In genomic region chr20:59939052-59939878, GRCh38 we compare ENCODE assay signal across 8 cellular contexts. TPM values are rescaled to one million over a fixed set of nuclear protein-coding genes. Genes with fewer than 3 reads are reported as not detected.
DNase-seq lines count a peak whose midpoint lies in the region; ATAC-seq and TF ChIP-seq lines count a peak whose summit lies in the region.

No MANE protein-coding gene starts in this region.

- CTCF ChIA-PET in A673 (lab: Charles Lee): no interaction called here

- H3K9ac ChIP-seq in H9 (ENCODE audit: extremely low read depth, insufficient read length, low read length): no peak overlapping the region

- no TSS peak for BruUV-seq in A673 (replicated peaks; lab: Mats Ljungman, UMichigan)

- H3K27me3 Mint-ChIP-seq in H9 (ENCODE audit: low read depth): peaks cover 37% of the 10 kb centered on the region

- no peak overlapping the region for H4K5ac ChIP-seq in H9 (ENCODE audit: insufficient read length, low read depth, low read length)

- H3K27me3 ChIP-seq in A673 (replicated peaks; ENCODE audit: insufficient read depth, low read depth, low read length, poor library complexity) (no peaks in the 10 kb centered on the region), H9 (ENCODE audit: insufficient read depth, low read length) (peaks cover 8% of the 10 kb centered on the region; the same call in 1 of the 2 replicates), gastroesophageal sphincter (no peaks in the 10 kb centered on the region)

- peak overlapping the region; percentile 94 for H3K27ac ChIP-seq in A673 (ENCODE audit: low read depth, low read length, poor library complexity, severe bottlenecking)
- no peak overlapping the region for H3K27ac ChIP-seq in H9 (ENCODE audit: insufficient read length, low read depth, low read length)
- peak overlapping the region; percentile 77 to 97 (median 94) for H3K27ac ChIP-seq in gastroesophageal sphincter

- peaks cover 6% of the 10 kb centered on the region in 2 experiments; a peak in 3 of 5 replicates for H3K9me3 Mint-ChIP-seq in H9

- H2BK120ac ChIP-seq in H9 (ENCODE audit: low read depth, low read length, poor library complexity, severe bottlenecking): no peak overlapping the region

- no peak overlapping the region for H3K56ac ChIP-seq in H9 (ENCODE audit: insufficient read length, low read depth, low read length)

- intact Hi-C loops in A673 (cut with micrococcal nuclease; ENCODE audit: unreplicated experiment): no loop called here
- intact Hi-C loops in posterior vena cava (cut with DNase I): no loop called here

- H2BK20ac ChIP-seq in H9 (ENCODE audit: low read depth, low read length, poor library complexity, severe bottlenecking): no peak overlapping the region

- H3K14ac ChIP-seq in H9 (ENCODE audit: insufficient read depth, low read length): peak overlapping the region; percentile 63

- H3K23me2 ChIP-seq in H9 (ENCODE audit: insufficient read length, low read depth, low read length, poor library complexity, severe bottlenecking): peaks cover 5% of the 10 kb centered on the region

- TF ChIP-seq POLR2A in gastroesophageal sphincter (IDR thresholded peaks at IDR 0.05): no peak

- no peak overlapping the region for H3K4ac ChIP-seq in H9 (ENCODE audit: low read depth, low read length)

- H3K9me3 ChIP-seq in A673 (ENCODE audit: low read depth, low read length, poor library complexity, severe bottlenecking) (no peaks in the 10 kb centered on the region), H9 (ENCODE audit: control insufficient read depth, low read depth, low read length) (no peaks in the 10 kb centered on the region), gastroesophageal sphincter (no peaks in the 10 kb centered on the region)

- peaks cover 8 to 10% of the 10 kb centered on the region in 2 experiments for H3K4me1 Mint-ChIP-seq in H9

- peak overlapping the region; percentile 67 for H3K4me2 ChIP-seq in H9 (ENCODE audit: insufficient read depth, insufficient read length, low read length)

- peak overlapping the region; percentile 84 to 85; a peak in 4 of 5 replicates for H3K4me3 Mint-ChIP-seq in H9

- H3K18ac ChIP-seq in H9 (ENCODE audit: insufficient read length, low read depth, low read length): peak overlapping the region; percentile 13

- H3K36me3 ChIP-seq in A673 (ENCODE audit: insufficient read depth, low read length, poor library complexity, severe bottlenecking): peaks cover 22% of the 10 kb centered on the region
- peaks cover 0 to 14% of the 10 kb centered on the region in 2 donors for H3K36me3 ChIP-seq in gastroesophageal sphincter

- TF ChIP-seq EP300 in gastroesophageal sphincter (IDR thresholded peaks at IDR 0.05): no peak

- H3K79me2 ChIP-seq in H9 (ENCODE audit: insufficient read depth, low read length): no peaks in the 10 kb centered on the region

- TF ChIP-seq CTCF in A673 (conservative IDR thresholded peaks at IDR 0.05; ENCODE audit: low read depth, low read length) (no peak), H9 (conservative IDR thresholded peaks at IDR 0.05) (no peak), WI38 (IDR thresholded peaks at IDR 0.05; ENCODE audit: low read depth, low read length) (no peak), gastroesophageal sphincter (IDR thresholded peaks at IDR 0.05) (no peak), GM10266 (IDR thresholded peaks at IDR 0.05; ENCODE audit: control insufficient read depth, insufficient read depth, low read depth, missing control alignments) (no peak)

- no peak overlapping the region for H2AFZ ChIP-seq in H9 (ENCODE audit: low read length)

- H4K20me1 ChIP-seq in H9 (ENCODE audit: control insufficient read depth, insufficient read depth, insufficient read length): no peaks in the 10 kb centered on the region

- H3K79me1 ChIP-seq in H9 (ENCODE audit: insufficient read depth, low read depth, low read length, poor library complexity, severe bottlenecking): no peaks in the 10 kb centered on the region

- no peak overlapping the region for H2BK15ac ChIP-seq in H9 (ENCODE audit: low read depth, low read length)

- no peak overlapping the region for H2BK5ac ChIP-seq in H9 (ENCODE audit: insufficient read length, low read length)

- no CpG with 5 or more reads among the region's 104 CpGs for WGBS in H9 (ENCODE audit: extremely low coverage, insufficient read length, low lambda C conversion rate)
- WGBS in gastroesophageal sphincter (ENCODE audit: low coverage in 1 of 2), 2 donors: 80% methylated on average over 30 of the region's 104 CpGs; no CpG with 5 or more reads in 1 of the 2 donors

- peak; percentile 16 for ATAC-seq in gastroesophageal sphincter

- no peak overlapping the region for H2BK12ac ChIP-seq in H9 (ENCODE audit: insufficient read length, low read depth, low read length)

- H3K36me3 Mint-ChIP-seq in H9 (ENCODE audit: insufficient read depth in 1 of 3, low read depth in 3 of 3): peaks cover 10 to 21% (median 18%) of the 10 kb centered on the region in 3 experiments

- DNase-seq in A673 (ENCODE audit: low spot score) (no peak), H9 (peak; percentile 56), posterior vena cava (ENCODE audit: low spot score) (peak; percentile 73), OCI-M2 (lab: John Stamatoyannopoulos, UW; ENCODE audit: unreplicated experiment) (no peak), GM10266 (ENCODE audit: extremely low spot score) (no peak)
- no peak for DNase-seq in stimulated activated naive CD4-positive, alpha-beta T cell treated with Interleukin-2 at 50 U/mL for 16 hours (lab: John Stamatoyannopoulos, UW)

- H3K4me3 ChIP-seq in A673 (ENCODE audit: low read depth, low read length, poor library complexity, severe bottlenecking): peak overlapping the region; percentile 83
- H3K4me3 ChIP-seq in WI38 (ENCODE audit: low read depth, low read length): peak overlapping the region; percentile 90
- H3K4me3 ChIP-seq in gastroesophageal sphincter: peak overlapping the region; percentile 55 to 73

- H3K27ac Mint-ChIP-seq in H9: no peak overlapping the region

- peaks cover 16% of the 10 kb centered on the region for H3K4me1 ChIP-seq in A673 (ENCODE audit: insufficient read depth, low read length, poor library complexity, severe bottlenecking)
- no peaks in the 10 kb centered on the region for H3K4me1 ChIP-seq in H9 (ENCODE audit: insufficient read depth, low read length)
- H3K4me1 ChIP-seq in gastroesophageal sphincter: peaks cover 0 to 73% (median 31%) of the 10 kb centered on the region in 3 donors

- no peak overlapping the region for H3T11ph ChIP-seq in H9 (ENCODE audit: low read length)

- no peak overlapping the region for H3K23ac ChIP-seq in H9 (ENCODE audit: insufficient read length, low read depth, low read length)

- H4K8ac ChIP-seq in H9 (replicated peaks; ENCODE audit: insufficient read length, low read depth, low read length): no peak overlapping the region

- POLR2A ChIA-PET in A673 (lab: Charles Lee; ENCODE audit: low non-redundant PET): interaction anchor here (0.6 kb wide), 2 partner anchors 130 to 934 kb away, joined by 3 read pairs; no protein-coding TSS in a partner anchor

- no peak overlapping the region for H4K91ac ChIP-seq in H9 (ENCODE audit: insufficient read length, low read depth, low read length)

- H2AK5ac ChIP-seq in H9 (ENCODE audit: insufficient read length, low read length): no peak overlapping the region

RNA-seq across cellular contexts. Expression of gene PPP1R3D, which starts 0.8 kb away (rescaled TPM):
- total RNA-seq in A673 (2021): 4.9 and 6.1 TPM in 2 replicates
- 3.1 and 3.2 TPM in 2 replicates for total RNA-seq in H9 (2021)
- total RNA-seq in gastroesophageal sphincter: 10 to 100 TPM in 2 of 4 donors, 1 to 10 TPM in 2; 6.8 to 18.9 (median 10.3) TPM
- total RNA-seq in posterior vena cava: 1 to 10 TPM; 7.2 to 9.2 TPM

RNA-seq across cellular contexts. Expression of gene FAM217B, which starts 0.9 kb away (rescaled TPM):
- total RNA-seq in A673 (2021): 26.6 and 27.9 TPM in 2 replicates
- total RNA-seq in H9 (2021): 22.8 and 24.5 TPM in 2 replicates
- total RNA-seq in gastroesophageal sphincter: 10 to 100 TPM in 3 of 4 donors, 1 to 10 TPM in 1; 8.1 to 22.6 (median 13.4) TPM
- total RNA-seq in posterior vena cava: 10 to 100 TPM in 1 of 2 donors, 1 to 10 TPM in 1; 8.2 to 11.2 TPM

RNA-seq across cellular contexts. Expression of gene SYCP2, which starts 5.8 kb away (rescaled TPM):
- total RNA-seq in A673 (2021): 0.37 and 0.88 TPM in 2 replicates
- total RNA-seq in H9 (2021): 0.70 and 0.94 TPM in 2 replicates
- 1 to 10 TPM in 3 of 4 donors, under 1 TPM in 1; 0.89 to 4.7 (median 2.0) TPM for total RNA-seq in gastroesophageal sphincter
- 1 to 10 TPM in 1 of 2 donors, under 1 TPM in 1; 0.97 to 3.1 TPM for total RNA-seq in posterior vena cava

RNA-seq across cellular contexts. Expression of gene CDH26, which starts 19.0 kb away (rescaled TPM):
- total RNA-seq in A673 (2021) (0.58 and 0.66 TPM in 2 replicates), H9 (2021) (0.79 and 0.97 TPM in 2 replicates), gastroesophageal sphincter (1 to 10 TPM in 1 of 4 donors, under 1 TPM in 3; 0.39 to 1.1 (median 0.78) TPM), posterior vena cava (1 to 10 TPM in 1 of 2 donors, under 1 TPM in 1; 0.52 to 2.1 TPM)

Comparison
In these comparisons a context has a peak if more than half of its experiments do, and no peak if none do; other contexts are left out.
1. DNase-seq: peak in H9 (single experiment) and posterior vena cava (single experiment); none in A673 (single experiment), stimulated activated naive CD4-positive, alpha-beta T cell treated with Interleukin-2 at 50 U/mL for 16 hours (single experiment), OCI-M2 (single experiment) and GM10266 (single experiment).
2. Peak in every context shown above with its lines, with median percentiles within 50 percentile points of each other: H3K4me3 ChIP-seq.